ENCODE assay signal across 13 cellular contexts in the genomic region with DNA sequence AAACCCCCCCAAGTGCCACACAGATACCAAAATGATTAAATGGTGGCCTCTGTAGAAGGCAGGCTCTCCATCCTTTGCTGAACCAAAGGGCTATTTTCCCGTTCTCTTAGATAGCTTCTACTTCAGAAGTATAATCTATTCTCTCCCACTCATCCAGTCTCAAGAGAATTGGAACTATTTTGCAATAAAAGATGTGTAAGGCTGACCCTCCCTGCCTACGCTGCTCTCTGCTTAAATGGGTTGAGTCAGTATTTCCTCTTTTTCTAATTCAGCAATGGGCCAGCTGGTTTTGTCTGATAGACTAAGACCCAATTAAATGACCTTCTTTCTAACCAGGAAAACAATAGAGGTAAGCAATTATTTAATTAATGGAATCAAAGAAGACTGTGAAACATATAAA.
DNase-seq lines count a peak whose midpoint lies in the region; ATAC-seq, FAIRE-seq and TF ChIP-seq lines count a peak whose summit lies in the region.
"Had no signal": no experiment of that assay in that cellular context is flagged by ENCODE, and none has a peak within 500 bp of the region (broad histone marks: within the 10 kb centered on the region; RNA-seq: fewer than 3 reads in every experiment).

No MANE protein-coding gene starts in this region.

- H3K4me3 ChIP-seq in foreskin fibroblast (ENCODE audit: low read depth in 1 of 2, low read length in 2 of 2) (no peak overlapping the region), skeletal muscle tissue (ENCODE audit: low read length in 3 of 3) (no peak overlapping the region)
- H3K4me3 ChIP-seq: SJSA1 had no signal

- DNase-seq in GM03348 (ENCODE audit: low spot score) (peak; percentile 77), SIG-M5 (lab: John Stamatoyannopoulos, UW) (peak; percentile 46), foreskin fibroblast (peak; percentile 42 to 68), T-cell (no peak), GM19239 (ENCODE audit: insufficient read length, low spot score) (no peak), islet precursor cell (no peak), foreskin keratinocyte (no peak)
- DNase-seq: activated effector memory CD4-positive, alpha-beta T cell treated with anti-CD3 and anti-CD28 coated beads, Interleukin-2, amount 50 U/mL, for 16 hours; Calu3; NCI-H446 treated with DMSO at 0.1 percent for 48 hours had no signal

- H3K27me3 ChIP-seq in skeletal muscle tissue (ENCODE audit: control insufficient read depth in 3 of 3, insufficient read depth in 3 of 3, low read length in 3 of 3): no peaks in the 10 kb centered on the region
- peaks cover 7% of the 10 kb centered on the region for H3K27me3 ChIP-seq in foreskin keratinocyte

- TF ChIP-seq CTCF in foreskin fibroblast (IDR thresholded peaks at IDR 0.05; ENCODE audit: low read depth, low read length): no peak
- TF ChIP-seq CTCF in foreskin keratinocyte (conservative IDR thresholded peaks at IDR 0.05): no peak

- H3K4me1 ChIP-seq in skeletal muscle tissue (ENCODE audit: control insufficient read depth in 3 of 3, insufficient read depth in 3 of 3, low read length in 3 of 3) (no peaks in the 10 kb centered on the region), foreskin keratinocyte (no peaks in the 10 kb centered on the region)

- FAIRE-seq in GM19239 (lab: Jason Lieb, UNC): no peak
- FAIRE-seq: GM12891 had no signal

- peak overlapping the region; percentile 26 for H3K27ac ChIP-seq in skeletal muscle tissue (ENCODE audit: low read depth, low read length)
- H3K27ac ChIP-seq in foreskin keratinocyte: no peak overlapping the region
- H3K27ac ChIP-seq: SJSA1 had no signal

- no peaks in the 10 kb centered on the region for H3K9me3 Mint-ChIP-seq in T-cell

- ATAC-seq in T-cell (replicated peaks in 1 of 4) (no peak), foreskin keratinocyte (no peak)

- POLR2A ChIA-PET in T-cell (lab: Charles Lee): no interaction called here

- CTCF ChIA-PET in T-cell (lab: Charles Lee): no interaction called here

- H3K9me3 ChIP-seq in skeletal muscle tissue (ENCODE audit: control insufficient read depth in 3 of 3, low read length in 3 of 3): no peaks in the 10 kb centered on the region
- H3K9me3 ChIP-seq: SJSA1 had no signal

- H3K4me3 Mint-ChIP-seq in T-cell: no peak overlapping the region

- H3K9ac ChIP-seq in skeletal muscle tissue (ENCODE audit: low read depth in 1 of 3, low read length in 3 of 3): no peak overlapping the region

- H3K27me3 Mint-ChIP-seq in T-cell: no peaks in the 10 kb centered on the region

- no peaks in the 10 kb centered on the region for H3K36me3 ChIP-seq in skeletal muscle tissue (ENCODE audit: control insufficient read depth in 3 of 3, insufficient read depth in 3 of 3, low read length in 3 of 3)
- H3K36me3 ChIP-seq: SJSA1 had no signal

- H3K36me3 Mint-ChIP-seq in T-cell: no peaks in the 10 kb centered on the region

- H3K4me1 Mint-ChIP-seq in T-cell: peaks cover 0 to 1% (median 0%) of the 10 kb centered on the region in 3 donors

- no peak overlapping the region for H3K27ac Mint-ChIP-seq in T-cell

Comparison
In these comparisons a context has a peak if more than half of its experiments do, and no peak if none do; other contexts are left out.
1. DNase-seq: peak in GM03348 (single experiment), SIG-M5 (single experiment) and foreskin fibroblast (2 of 2); none in T-cell (0 of 34), GM19239 (single experiment), islet precursor cell (single experiment) and foreskin keratinocyte (0 of 2).